2 cellular contexts compared by ENCODE assay signal in genomic region chr13:113591750-113592149, GRCh38.
TF ChIP-seq lines count a peak whose summit lies in the region.

No MANE protein-coding gene starts in this region.

TF ChIP-seq in SK-N-SH, 30 proteins besides CTCF, POLR2A, EP300 and RAD21:
- TF ChIP-seq USF2 (IDR thresholded peaks at IDR 0.05; ENCODE audit: borderline replicate concordance, low read depth, low read length) (no peak), MAX (IDR thresholded peaks at IDR 0.05; ENCODE audit: low read depth) (no peak), NFIC (IDR thresholded peaks at IDR 0.05; ENCODE audit: borderline replicate concordance) (no peak)

TF ChIP-seq in SK-N-SH treated with all-trans-retinoic acid at 6 μM for 48 hours, 23 proteins besides CTCF, POLR2A, EP300 and RAD21:
- TF ChIP-seq POU6F1 (CRISPR knock-in tag; IDR thresholded peaks at IDR 0.05; ENCODE audit: borderline replicate concordance, low read depth) (no peak), OSR1 (CRISPR knock-in tag; IDR thresholded peaks at IDR 0.05) (no peak), ISL1 (CRISPR knock-in tag; IDR thresholded peaks at IDR 0.05) (no peak), CSDC2 (CRISPR knock-in tag; IDR thresholded peaks at IDR 0.05) (no peak), ZFP3 (CRISPR knock-in tag; IDR thresholded peaks at IDR 0.05) (no peak), ZC3H10 (CRISPR knock-in tag; IDR thresholded peaks at IDR 0.05) (no peak), RARB (CRISPR knock-in tag; IDR thresholded peaks at IDR 0.05) (no peak), ZNF565 (CRISPR knock-in tag; conservative IDR thresholded peaks at IDR 0.05; ENCODE audit: low read depth) (no peak), CSRNP3 (CRISPR knock-in tag; IDR thresholded peaks at IDR 0.05) (no peak), PPARA (CRISPR knock-in tag; IDR thresholded peaks at IDR 0.05; ENCODE audit: borderline replicate concordance) (no peak), ESRRG (CRISPR knock-in tag; IDR thresholded peaks at IDR 0.05) (no peak), ZNF70 (CRISPR knock-in tag; IDR thresholded peaks at IDR 0.05) (no peak), SNAI2 (CRISPR knock-in tag; IDR thresholded peaks at IDR 0.05) (no peak)
